ENCODE assay signal across 11 cellular contexts in genomic region chr2:179963626-179964025, GRCh38. TPM values are rescaled to one million over a fixed set of nuclear protein-coding genes. Genes with fewer than 3 reads are reported as not detected.
DNase-seq lines count a peak whose midpoint lies in the region; ATAC-seq, FAIRE-seq and TF ChIP-seq lines count a peak whose summit lies in the region.
"Had no signal": no experiment of that assay in that cellular context is flagged by ENCODE, and none has a peak within 500 bp of the region (broad histone marks: within the 10 kb centered on the region; RNA-seq: fewer than 3 reads in every experiment).

No MANE protein-coding gene starts in this region.

- no peak overlapping the region for H3K14ac ChIP-seq in mesenchymal stem cell (ENCODE audit: low read length in 2 of 2)

- no peak overlapping the region for H3K4ac ChIP-seq in mesenchymal stem cell (ENCODE audit: low read depth in 1 of 2, low read length in 2 of 2)

- peak overlapping the region; percentile 53 for H3K9ac ChIP-seq in mesenchymal stem cell (ENCODE audit: low read length)

- H3K27ac Mint-ChIP-seq in T-cell: no peak overlapping the region

- H3K23ac ChIP-seq in mesenchymal stem cell (ENCODE audit: low read length in 2 of 2): no peak overlapping the region

- H2AFZ ChIP-seq in mesenchymal stem cell (ENCODE audit: low read depth, low read length): no peak overlapping the region

- H3K9me3 Mint-ChIP-seq in T-cell: no peaks in the 10 kb centered on the region

- peak; percentile 68 for FAIRE-seq in D721Med (lab: Jason Lieb, UNC)

- DNase-seq in D721Med (ENCODE audit: insufficient read length, low spot score) (no peak), HPDE6-E6E7 (ENCODE audit: extremely low spot score) (peak; percentile 5), astrocyte of the spinal cord (ENCODE audit: low read depth, low spot score) (peak; percentile 55), mesenchymal stem cell (peak; percentile 45), T-cell (no peak), NCI-H1092 treated with DMSO at 0.1 percent for 48 hours (lab: John Stamatoyannopoulos, UW) (no peak)
- DNase-seq: activated T-cell treated with anti-CD3 and anti-CD28 coated beads, Interleukin-2, amount 50 U/mL, for 1 hour; Kasumi-1; occipital lobe; stimulated activated naive CD4-positive, alpha-beta T cell had no signal

- no peak overlapping the region for H4K8ac ChIP-seq in mesenchymal stem cell (ENCODE audit: low read length)

- no peak overlapping the region for H3K4me3 Mint-ChIP-seq in T-cell

- H2BK120ac ChIP-seq in mesenchymal stem cell (ENCODE audit: low read depth, low read length): no peak overlapping the region

- no peaks in the 10 kb centered on the region for H3K9me3 ChIP-seq in mesenchymal stem cell (ENCODE audit: control insufficient read depth, low read length)

- no peak overlapping the region for H2BK5ac ChIP-seq in mesenchymal stem cell (ENCODE audit: low read depth, low read length, poor library complexity, severe bottlenecking)

- WGBS in mesenchymal stem cell: no CpG with 5 or more reads among the region's 4 CpGs

- no peak overlapping the region for H2BK15ac ChIP-seq in mesenchymal stem cell (ENCODE audit: low read depth, poor library complexity, severe bottlenecking)

- H4K91ac ChIP-seq in mesenchymal stem cell (ENCODE audit: low read length): no peak overlapping the region

- H3K27me3 Mint-ChIP-seq in T-cell: no peaks in the 10 kb centered on the region

- no peaks in the 10 kb centered on the region for H3K4me1 Mint-ChIP-seq in T-cell

- in situ Hi-C loops in astrocyte of the spinal cord (cut with HindIII; ENCODE audit: low sequenced_read_pairs): no loop called here

- ATAC-seq in T-cell (replicated peaks in 1 of 4) (no peak), HG03457 (IDR thresholded peaks at IDR 0.05; ENCODE audit: unreplicated experiment) (no peak)

- no peak overlapping the region for H3K27ac ChIP-seq in mesenchymal stem cell (ENCODE audit: low read length, poor library complexity, severe bottlenecking)

- H3K4me1 ChIP-seq in mesenchymal stem cell (ENCODE audit: control insufficient read depth, insufficient read depth, low read depth, low read length): no peaks in the 10 kb centered on the region

- H3K18ac ChIP-seq in mesenchymal stem cell (ENCODE audit: low read depth in 1 of 2, low read length in 2 of 2): no peak overlapping the region

- no peaks in the 10 kb centered on the region for H3K79me1 ChIP-seq in mesenchymal stem cell (replicated peaks; ENCODE audit: low read length, poor library complexity, severe bottlenecking)

- CTCF ChIA-PET in T-cell (lab: Charles Lee): no interaction called here

- no peak overlapping the region for H2BK12ac ChIP-seq in mesenchymal stem cell (ENCODE audit: low read length in 2 of 2)

- POLR2A ChIA-PET in T-cell (lab: Charles Lee): no interaction called here

- peaks cover 48% of the 10 kb centered on the region for H3K36me3 Mint-ChIP-seq in T-cell

- H3K36me3 ChIP-seq in mesenchymal stem cell (ENCODE audit: control insufficient read depth in 1 of 2, insufficient read depth in 2 of 2, low read depth in 1 of 2, low read length in 2 of 2): peaks cover 0 to 68% of the 10 kb centered on the region in 2 experiments

- no peak overlapping the region for H3K4me2 ChIP-seq in mesenchymal stem cell (ENCODE audit: low read length, poor library complexity, severe bottlenecking)

- H2AK5ac ChIP-seq in mesenchymal stem cell (ENCODE audit: low read length, severe bottlenecking): no peak overlapping the region

- H3K4me3 ChIP-seq in astrocyte of the spinal cord (ENCODE audit: low read depth, low read length) (no peak overlapping the region), mesenchymal stem cell (ENCODE audit: insufficient read depth in 1 of 2, low read depth in 1 of 2, low read length in 2 of 2) (no peak overlapping the region)

- TF ChIP-seq CTCF in D721Med (IDR thresholded peaks at IDR 0.05; ENCODE audit: insufficient read depth, missing control alignments) (no peak), astrocyte of the spinal cord (IDR thresholded peaks at IDR 0.05; ENCODE audit: low read depth, low read length) (no peak)

- no peaks in the 10 kb centered on the region for H3K27me3 ChIP-seq in mesenchymal stem cell (ENCODE audit: control insufficient read depth in 1 of 2, insufficient read depth in 1 of 2, low read length in 2 of 2)

RNA-seq across cellular contexts. Expression of gene CWC22, which starts 43.5 kb away (rescaled TPM):
- 14.3 TPM for polyA plus RNA-seq in mesenchymal stem cell (2013, experiment 1 of 2)
- polyA plus RNA-seq in mesenchymal stem cell (2013, experiment 2 of 2): 14.1 TPM
- total RNA-seq in T-cell: 10 to 100 TPM; 16.1 to 24.1 (median 22.6) TPM

Comparison
In these comparisons a context has a peak if more than half of its experiments do, and no peak if none do; other contexts are left out.
1. DNase-seq: peak in HPDE6-E6E7 (single experiment), astrocyte of the spinal cord (single experiment) and mesenchymal stem cell (single experiment); none in D721Med (single experiment), T-cell (0 of 34) and NCI-H1092 treated with DMSO at 0.1 percent for 48 hours (single experiment).